Comparison of ENCODE assay signal across 1 cellular context in genomic region chr6:32852844-32853540, GRCh38.
TF ChIP-seq lines count a peak whose summit lies in the region.

No MANE protein-coding gene starts in this region.

TF ChIP-seq in HepG2, 621 proteins besides CTCF, POLR2A, EP300 and RAD21 (continued from another document and continues in another):
- TF ChIP-seq SAP130 (CRISPR knock-in tag; IDR thresholded peaks at IDR 0.05; ENCODE audit: low read depth): peak; percentile 34; the same call in 1 of the 2 replicates
- TF ChIP-seq ZNF20 (CRISPR knock-in tag; IDR thresholded peaks at IDR 0.05): no peak
- TF ChIP-seq ZNF770 (CRISPR knock-in tag; IDR thresholded peaks at IDR 0.05): 0 out of 2 replicates have a peak, but pooled peaks have one; percentile 18
- TF ChIP-seq ZNF569 (CRISPR knock-in tag; IDR thresholded peaks at IDR 0.05; ENCODE audit: borderline replicate concordance): no peak
- no peak; the same call in 1 of the 2 replicates for TF ChIP-seq ZNF205 (CRISPR knock-in tag; IDR thresholded peaks at IDR 0.05)
- no peak for TF ChIP-seq NFE2L1 (CRISPR knock-in tag; IDR thresholded peaks at IDR 0.05; ENCODE audit: borderline replicate concordance)
- no peak for TF ChIP-seq PHB2 (IDR thresholded peaks at IDR 0.05; ENCODE audit: partially characterized antibody)
- TF ChIP-seq SKIL (CRISPR knock-in tag; IDR thresholded peaks at IDR 0.05; ENCODE audit: borderline replicate concordance): 0 out of 2 replicates have a peak, but pooled peaks have one; percentile 21
- no peak for TF ChIP-seq ZNF749 (CRISPR knock-in tag; IDR thresholded peaks at IDR 0.05; ENCODE audit: borderline replicate concordance)
- no peak for TF ChIP-seq ZSCAN12 (CRISPR knock-in tag; IDR thresholded peaks at IDR 0.05)
- TF ChIP-seq THAP9 (CRISPR knock-in tag; IDR thresholded peaks at IDR 0.05; ENCODE audit: borderline replicate concordance): no peak
- TF ChIP-seq MAX (IDR thresholded peaks at IDR 0.05): no peak
- no peak for TF ChIP-seq KAT7 (CRISPR knock-in tag; IDR thresholded peaks at IDR 0.05; ENCODE audit: borderline replicate concordance)
- no peak for TF ChIP-seq ZNF616 (CRISPR knock-in tag; IDR thresholded peaks at IDR 0.05; ENCODE audit: low read depth)
- TF ChIP-seq SP140L (CRISPR knock-in tag; IDR thresholded peaks at IDR 0.05; ENCODE audit: borderline replicate concordance): no peak
- TF ChIP-seq LCORL (IDR thresholded peaks at IDR 0.05): no peak
- TF ChIP-seq LCORL (CRISPR knock-in tag; IDR thresholded peaks at IDR 0.05): no peak
- no peak for TF ChIP-seq RBM39 (IDR thresholded peaks at IDR 0.05; ENCODE audit: low read depth, low read length, poor library complexity, severe bottlenecking)
- TF ChIP-seq ZBTB7B (CRISPR knock-in tag; IDR thresholded peaks at IDR 0.05): peak; percentile 33; the same call in 1 of the 2 replicates
- no peak for TF ChIP-seq NR2F6 (IDR thresholded peaks at IDR 0.05)
- TF ChIP-seq NR2F6 (CRISPR knock-in tag; IDR thresholded peaks at IDR 0.05): no peak
- TF ChIP-seq ZFY (CRISPR knock-in tag; IDR thresholded peaks at IDR 0.05): no peak
- TF ChIP-seq HNRNPH1 (optimal IDR thresholded peaks at IDR 0.05; ENCODE audit: low read depth, low read length): no peak
- TF ChIP-seq ZSCAN9 (CRISPR knock-in tag; IDR thresholded peaks at IDR 0.05; ENCODE audit: borderline replicate concordance): no peak
- no peak for TF ChIP-seq TBX3 (IDR thresholded peaks at IDR 0.05; ENCODE audit: borderline replicate concordance)
- no peak for TF ChIP-seq KLF6 (CRISPR knock-in tag; IDR thresholded peaks at IDR 0.05)
- no peak for TF ChIP-seq ZBTB33 (CRISPR knock-in tag; IDR thresholded peaks at IDR 0.05)
- TF ChIP-seq NFATC3 (CRISPR knock-in tag; IDR thresholded peaks at IDR 0.05): no peak
- peak; percentile 19 for TF ChIP-seq MEIS2 (CRISPR knock-in tag; IDR thresholded peaks at IDR 0.05)
- no peak for TF ChIP-seq HOXA3 (CRISPR knock-in tag; IDR thresholded peaks at IDR 0.05)
- 0 out of 2 replicates have a peak, but pooled peaks have one; percentile 73 for TF ChIP-seq ZNF354B (CRISPR knock-in tag; IDR thresholded peaks at IDR 0.05)
- no peak for TF ChIP-seq TP53 (CRISPR knock-in tag; conservative IDR thresholded peaks at IDR 0.05)
- no peak for TF ChIP-seq SKI (IDR thresholded peaks at IDR 0.05; ENCODE audit: partially characterized antibody)
- no peak for TF ChIP-seq ZBTB37 (CRISPR knock-in tag; IDR thresholded peaks at IDR 0.05)
- TF ChIP-seq HNF4A (CRISPR knock-in tag; IDR thresholded peaks at IDR 0.05): no peak
- 0 out of 2 replicates have a peak, but pooled peaks have one; percentile 9 for TF ChIP-seq PAX8 (CRISPR knock-in tag; IDR thresholded peaks at IDR 0.05; ENCODE audit: borderline replicate concordance)
- TF ChIP-seq ZNF557 (CRISPR knock-in tag; IDR thresholded peaks at IDR 0.05): no peak
- TF ChIP-seq FLYWCH1 (CRISPR knock-in tag; IDR thresholded peaks at IDR 0.05): no peak
- no peak for TF ChIP-seq FOXA3 (CRISPR knock-in tag; IDR thresholded peaks at IDR 0.05)
- TF ChIP-seq IRF9 (CRISPR knock-in tag; IDR thresholded peaks at IDR 0.05; ENCODE audit: borderline replicate concordance): peak; percentile 45; the same call in 1 of the 2 replicates
- no peak for TF ChIP-seq RFX5 (IDR thresholded peaks at IDR 0.05; ENCODE audit: low read depth, low read length)
- TF ChIP-seq ZNF879 (CRISPR knock-in tag; IDR thresholded peaks at IDR 0.05): no peak
- no peak for TF ChIP-seq HES4 (CRISPR knock-in tag; IDR thresholded peaks at IDR 0.05; ENCODE audit: borderline replicate concordance)
- TF ChIP-seq NFIC (IDR thresholded peaks at IDR 0.05; ENCODE audit: low read length): no peak
- TF ChIP-seq ZMAT3 (CRISPR knock-in tag; conservative IDR thresholded peaks at IDR 0.05): peak; percentile 74; the same call in 1 of the 2 replicates
- no peak for TF ChIP-seq ETV5 (CRISPR knock-in tag; IDR thresholded peaks at IDR 0.05; ENCODE audit: borderline replicate concordance)
- TF ChIP-seq NFRKB (IDR thresholded peaks at IDR 0.05): no peak
- TF ChIP-seq HDAC6 (IDR thresholded peaks at IDR 0.05; ENCODE audit: low read depth, low read length): no peak
- 0 out of 2 replicates have a peak, but pooled peaks have one; percentile 34 for TF ChIP-seq HOXA9 (CRISPR knock-in tag; IDR thresholded peaks at IDR 0.05; ENCODE audit: borderline replicate concordance)
- TF ChIP-seq AHDC1 (CRISPR knock-in tag; IDR thresholded peaks at IDR 0.05; ENCODE audit: borderline replicate concordance): no peak
- TF ChIP-seq TFDP1 (CRISPR knock-in tag; IDR thresholded peaks at IDR 0.05; ENCODE audit: borderline replicate concordance): no peak
- no peak for TF ChIP-seq SMYD3 (CRISPR knock-in tag; IDR thresholded peaks at IDR 0.05)
